ENCODE assay signal across 25 cellular contexts in the genomic region with DNA sequence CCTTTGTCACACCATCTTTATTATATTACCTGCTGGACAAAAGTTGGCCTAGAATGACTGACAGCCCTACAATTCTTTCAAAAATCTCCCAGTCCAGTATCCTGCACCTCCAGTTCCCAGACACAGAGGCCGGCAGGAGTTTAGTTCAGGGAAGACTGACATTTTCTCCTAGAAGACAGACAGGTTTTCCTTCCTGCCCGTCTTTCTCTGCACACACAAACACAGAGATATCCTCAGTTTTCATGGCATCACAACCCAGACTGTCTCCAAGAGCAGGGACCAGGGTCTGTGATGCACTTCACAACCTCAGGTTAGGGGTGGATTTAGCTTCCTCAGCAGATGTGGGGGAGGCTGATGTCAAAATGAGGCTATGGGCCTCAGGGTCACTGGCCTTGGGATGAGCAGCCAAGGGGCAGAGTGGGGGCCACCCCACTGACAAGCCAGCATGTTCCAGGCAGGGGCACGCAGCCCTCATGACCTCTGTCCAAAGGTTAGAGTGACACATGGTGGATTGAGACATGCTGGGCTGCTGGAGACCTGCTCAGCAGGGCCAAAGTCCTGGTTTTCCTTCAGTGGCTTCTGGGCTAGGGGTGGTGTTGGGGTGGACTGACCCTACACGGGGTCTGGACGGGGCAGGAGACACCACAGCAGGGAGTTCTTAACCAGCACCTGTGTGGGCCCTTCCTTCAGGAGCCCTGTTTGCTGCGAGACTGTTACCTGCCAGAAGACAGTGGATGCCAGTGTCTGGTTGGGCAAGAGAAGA.
DNase-seq lines count a peak whose midpoint lies in the region; ATAC-seq and TF ChIP-seq lines count a peak whose summit lies in the region.
"Had no signal": no experiment of that assay in that cellular context is flagged by ENCODE, and none has a peak within 500 bp of the region (broad histone marks: within the 10 kb centered on the region; RNA-seq: fewer than 3 reads in every experiment).

No MANE protein-coding gene starts in this region.

- H2BK15ac ChIP-seq in IMR-90 (ENCODE audit: low read depth, low read length): peak overlapping the region; percentile 4; the same call in 1 of the 3 replicates

- no peak for TF ChIP-seq RAD21 in IMR-90 (IDR thresholded peaks at IDR 0.05; ENCODE audit: low read length)

- no peak overlapping the region for H2BK5ac ChIP-seq in IMR-90 (ENCODE audit: low read depth, low read length, poor library complexity, severe bottlenecking)

- H2AK5ac ChIP-seq in IMR-90 (ENCODE audit: low read depth, low read length): peak overlapping the region; percentile 63

- H3K4me1 ChIP-seq in IMR-90 (ENCODE audit: control insufficient read depth, insufficient read depth, low read length) (peaks cover 10% of the 10 kb centered on the region), hepatocyte (ENCODE audit: insufficient read depth) (peaks cover 12% of the 10 kb centered on the region), upper lobe of right lung (no peaks in the 10 kb centered on the region)
- no peaks in the 10 kb centered on the region for H3K4me1 ChIP-seq in naive thymus-derived CD4-positive, alpha-beta T cell (ENCODE audit: control insufficient read depth in 2 of 2, insufficient read depth in 2 of 2, low read length in 2 of 2)
- H3K4me1 ChIP-seq: gastroesophageal sphincter, transverse colon had no signal

- H3K79me1 ChIP-seq in IMR-90 (ENCODE audit: low read depth in 1 of 2, low read length in 2 of 2): peaks cover 0 to under 1% of the 10 kb centered on the region in 2 experiments; a peak in 1 of 4 replicates

- dilution Hi-C loops in IMR-90 (cut with HindIII; ENCODE audit: low sequenced_read_pairs, unreplicated experiment): no loop called here

- H3K36me3 ChIP-seq in IMR-90 (ENCODE audit: control insufficient read depth, insufficient read depth, low read length) (no peaks in the 10 kb centered on the region), hepatocyte (replicated peaks; ENCODE audit: insufficient read depth, low read depth) (no peaks in the 10 kb centered on the region), upper lobe of right lung (no peaks in the 10 kb centered on the region)
- H3K36me3 ChIP-seq in naive thymus-derived CD4-positive, alpha-beta T cell (ENCODE audit: control insufficient read depth in 2 of 3, insufficient read depth in 3 of 3, low read length in 3 of 3): no peaks in the 10 kb centered on the region
- H3K36me3 ChIP-seq: neural progenitor cell had no signal

- H2AFZ ChIP-seq in IMR-90 (replicated peaks; ENCODE audit: low read length, poor library complexity): no peak overlapping the region
- no peak overlapping the region for H2AFZ ChIP-seq in hepatocyte
- H2AFZ ChIP-seq: neural progenitor cell had no signal

- H2AK9ac ChIP-seq in IMR-90 (replicated peaks; ENCODE audit: low read depth, low read length, poor library complexity): peak overlapping the region; percentile 90

- no peak for TF ChIP-seq CTCF in GM13976 (IDR thresholded peaks at IDR 0.05; ENCODE audit: borderline replicate concordance, control extremely low read depth, extremely low read depth, insufficient read depth, missing control alignments)
- no peak for TF ChIP-seq CTCF in IMR-90 (conservative IDR thresholded peaks at IDR 0.05; ENCODE audit: low read depth, low read length)
- TF ChIP-seq CTCF in hepatocyte (IDR thresholded peaks at IDR 0.05; ENCODE audit: poor library complexity): no peak
- no peak for TF ChIP-seq CTCF in upper lobe of right lung (IDR thresholded peaks at IDR 0.05)

- H3K23ac ChIP-seq in IMR-90 (ENCODE audit: low read depth, low read length): 0 out of 2 replicates have a peak overlapping the region, but pooled peaks have one; percentile 4

- peaks cover 11% of the 10 kb centered on the region for H3K9me1 ChIP-seq in IMR-90 (ENCODE audit: insufficient read depth, low read length)

- in situ Hi-C loops in GM13976 (cut with MboI; ENCODE audit: low sequenced_read_pairs, unreplicated experiment): no loop called here
- in situ Hi-C loops in IMR-90 (cut with MboI; ENCODE audit: low sequenced_read_pairs): no loop called here
- in situ Hi-C loops in G401 (cut with HindIII; ENCODE audit: low sequenced_read_pairs): no loop called here

- no TSS peak for BruUV-seq in IMR-90 (replicated peaks; lab: Mats Ljungman, UMichigan)

- H3K56ac ChIP-seq in IMR-90 (ENCODE audit: extremely low read depth, insufficient read depth, low read length): no peak overlapping the region

- H3K4me2 ChIP-seq in IMR-90 (ENCODE audit: low read depth, low read length) (no peak overlapping the region), hepatocyte (no peak overlapping the region)
- H3K4me2 ChIP-seq: neural progenitor cell had no signal

- H3K27me3 ChIP-seq in IMR-90 (ENCODE audit: control insufficient read depth, insufficient read depth, low read length) (no peaks in the 10 kb centered on the region), hepatocyte (no peaks in the 10 kb centered on the region), upper lobe of right lung (no peaks in the 10 kb centered on the region)
- no peaks in the 10 kb centered on the region for H3K27me3 ChIP-seq in naive thymus-derived CD4-positive, alpha-beta T cell (ENCODE audit: control insufficient read depth in 2 of 2, insufficient read depth in 2 of 2, low read length in 2 of 2)
- H3K27me3 ChIP-seq: gastroesophageal sphincter, transverse colon had no signal

- no peak overlapping the region for H2BK20ac ChIP-seq in IMR-90 (ENCODE audit: low read depth, low read length)

- CTCF ChIA-PET in IMR-90 (lab: Yijun Ruan, JAX): no interaction called here
- CTCF ChIA-PET in naive thymus-derived CD4-positive, alpha-beta T cell (lab: Charles Lee): interaction anchor here (0.6 kb wide), 1 partner anchor 9 kb away, joined by 4 read pairs; no protein-coding TSS in a partner anchor

- no peak overlapping the region for H3K27ac ChIP-seq in IMR-90 (ENCODE audit: insufficient read depth, low read length)
- peak overlapping the region; percentile 73 for H3K27ac ChIP-seq in hepatocyte
- H3K27ac ChIP-seq in naive thymus-derived CD4-positive, alpha-beta T cell (ENCODE audit: low read depth, low read length): no peak overlapping the region
- H3K27ac ChIP-seq in upper lobe of right lung: no peak overlapping the region
- H3K27ac ChIP-seq: gastroesophageal sphincter, neural progenitor cell, transverse colon, VCaP had no signal

- no peaks in the 10 kb centered on the region for H3K27me3 Mint-ChIP-seq in naive thymus-derived CD4-positive, alpha-beta T cell
- H3K27me3 Mint-ChIP-seq: activated CD4-positive, alpha-beta T cell treated with anti-CD3 and anti-CD28 coated beads, Interleukin-2, amount 10 ng/mL, durations not matched to agents 24 days and 14 days; activated T-cell treated with anti-CD3 and anti-CD28 coated beads, Interleukin-2, amount 50 U/mL, for 24 hours; central memory CD8-positive, alpha-beta T cell; memory B cell had no signal

- H3K4me3 ChIP-seq in IMR-90 (ENCODE audit: insufficient read depth, low read depth, low read length) (no peak overlapping the region), hepatocyte (no peak overlapping the region), upper lobe of right lung (no peak overlapping the region)
- H3K4me3 ChIP-seq in naive thymus-derived CD4-positive, alpha-beta T cell (ENCODE audit: low read length): no peak overlapping the region
- H3K4me3 ChIP-seq: gastroesophageal sphincter, neural progenitor cell, transverse colon had no signal

- H3K9ac ChIP-seq in IMR-90 (ENCODE audit: low read depth, low read length): no peak overlapping the region
- H3K9ac ChIP-seq: neural progenitor cell had no signal

- 0 out of 2 replicates have a peak overlapping the region, but pooled peaks have one; percentile 4 for H3K14ac ChIP-seq in IMR-90 (replicated peaks; ENCODE audit: low read depth, low read length)

- ATAC-seq in IMR-90 (ENCODE audit: low read depth) (no peak), upper lobe of right lung (no peak), HG02571 (IDR thresholded peaks at IDR 0.05; ENCODE audit: unreplicated experiment) (no peak), HG03378 (IDR thresholded peaks at IDR 0.05; ENCODE audit: unreplicated experiment) (no peak)
- ATAC-seq in naive thymus-derived CD4-positive, alpha-beta T cell: peak; percentile 10
- ATAC-seq: gastroesophageal sphincter, left colon had no signal

- no peaks in the 10 kb centered on the region for H3K9me2 ChIP-seq in hepatocyte (replicated peaks; ENCODE audit: insufficient read depth)

- no peak for TF ChIP-seq POLR2A in IMR-90 (IDR thresholded peaks at IDR 0.05; ENCODE audit: low read depth, low read length)

- H3K4ac ChIP-seq in IMR-90 (ENCODE audit: low read depth, low read length): no peak overlapping the region

- H4K8ac ChIP-seq in IMR-90 (ENCODE audit: low read depth in 2 of 2, low read length in 2 of 2): no peak overlapping the region

- no peak overlapping the region for H3K27ac Mint-ChIP-seq in naive thymus-derived CD4-positive, alpha-beta T cell
- H3K27ac Mint-ChIP-seq: activated CD4-positive, alpha-beta T cell treated with anti-CD3 and anti-CD28 coated beads, Interleukin-2, amount 10 ng/mL, durations not matched to agents 24 days and 14 days; activated T-cell treated with anti-CD3 and anti-CD28 coated beads, Interleukin-2, amount 50 U/mL, for 24 hours; memory B cell; neural progenitor cell had no signal

- peaks cover 0 to under 1% (median 0%) of the 10 kb centered on the region in 5 donors for H3K36me3 Mint-ChIP-seq in naive thymus-derived CD4-positive, alpha-beta T cell
- H3K36me3 Mint-ChIP-seq: memory B cell, neural progenitor cell had no signal

- WGBS in IMR-90 (ENCODE audit: extremely low coverage in 2 of 2, insufficient read length in 1 of 2), 2 experiments: no CpG with 5 or more reads among the region's 6 CpGs
- WGBS in hepatocyte (ENCODE audit: low lambda C conversion rate, missing lambda C conversion rate): 89% methylated on average over 6 of the region's 6 CpGs

- H4K5ac ChIP-seq in IMR-90 (ENCODE audit: low read depth, low read length): no peak overlapping the region

- no peaks in the 10 kb centered on the region for H4K20me1 ChIP-seq in IMR-90 (ENCODE audit: insufficient read depth, low read length)
- no peaks in the 10 kb centered on the region for H4K20me1 ChIP-seq in hepatocyte (ENCODE audit: insufficient read depth, poor library complexity, severe bottlenecking)

- H2BK120ac ChIP-seq in IMR-90 (ENCODE audit: low read depth, low read length): peak overlapping the region; percentile 56; the same call in 1 of the 2 replicates

- peak; percentile 4 for DNase-seq in GM13976 (ENCODE audit: low spot score)
- DNase-seq in IMR-90: no peak
- peak; percentile 47 for DNase-seq in hepatocyte (ENCODE audit: low spot score)
- peak in 1 of 9 donors; percentile 6 for DNase-seq in naive thymus-derived CD4-positive, alpha-beta T cell
- DNase-seq in upper lobe of right lung: no peak
- no peak for DNase-seq in G401 (ENCODE audit: low spot score)
- DNase-seq: activated CD4-positive, alpha-beta T cell treated with anti-CD3 and anti-CD28 coated beads, Interleukin-2, amount 10 ng/mL, durations not matched to agents 24 days and 14 days; activated naive CD4-positive, alpha-beta T cell treated with Interleukin-2 at 50 U/mL for 16 hours; activated T-cell treated with anti-CD3 and anti-CD28 coated beads, Interleukin-2, amount 50 U/mL, for 24 hours; KG1; left colon; NCI-H1092 treated with DMSO at 0.1 percent for 48 hours; NCI-H1694 treated with DMSO at 0.1 percent for 48 hours; NCI-H510A treated with DMSO at 0.1 percent for 48 hours; RPMI8226; stimulated activated CD4-positive, alpha-beta T cell treated with anti-CD3 and anti-CD28 coated beads, Interleukin-15, amount 100 ng/mL, for 24 hours; stimulated activated CD4-positive, alpha-beta T cell treated with anti-CD3 and anti-CD28 coated beads, Interleukin-4, amount 100 ng/mL, for 4 hours; transverse colon had no signal

- H3K79me2 ChIP-seq in hepatocyte: no peaks in the 10 kb centered on the region

- H3K18ac ChIP-seq in IMR-90 (ENCODE audit: low read depth, low read length): no peak overlapping the region

- POLR2A ChIA-PET in IMR-90 (lab: Charles Lee; ENCODE audit: unreplicated experiment): no interaction called here
- POLR2A ChIA-PET in naive thymus-derived CD4-positive, alpha-beta T cell (lab: Charles Lee): no interaction called here

- intact Hi-C loops in IMR-90 (cut with micrococcal nuclease) (no loop called here), upper lobe of right lung (cut with DNase I) (no loop called here)
- intact Hi-C loops in naive thymus-derived CD4-positive, alpha-beta T cell (cut with micrococcal nuclease): no loop called here

- H4K91ac ChIP-seq in IMR-90 (ENCODE audit: insufficient read depth, low read depth, low read length): no peak overlapping the region

- H3K9me3 Mint-ChIP-seq in naive thymus-derived CD4-positive, alpha-beta T cell: no peaks in the 10 kb centered on the region
- H3K9me3 Mint-ChIP-seq: activated CD4-positive, alpha-beta T cell treated with anti-CD3 and anti-CD28 coated beads, Interleukin-2, amount 10 ng/mL, durations not matched to agents 24 days and 14 days; activated T-cell treated with anti-CD3 and anti-CD28 coated beads, Interleukin-2, amount 50 U/mL, for 24 hours; central memory CD8-positive, alpha-beta T cell; memory B cell; neural progenitor cell had no signal

- H3K9me3 ChIP-seq in IMR-90 (ENCODE audit: control insufficient read depth, insufficient read depth, low read length) (no peaks in the 10 kb centered on the region), hepatocyte (ENCODE audit: low read depth) (no peaks in the 10 kb centered on the region), upper lobe of right lung (no peaks in the 10 kb centered on the region)
- H3K9me3 ChIP-seq in naive thymus-derived CD4-positive, alpha-beta T cell (ENCODE audit: control insufficient read depth in 2 of 3, low read length in 3 of 3): no peaks in the 10 kb centered on the region
- H3K9me3 ChIP-seq: gastroesophageal sphincter, transverse colon had no signal

- no peak overlapping the region for H3K4me3 Mint-ChIP-seq in naive thymus-derived CD4-positive, alpha-beta T cell
- H3K4me3 Mint-ChIP-seq: activated CD4-positive, alpha-beta T cell treated with anti-CD3 and anti-CD28 coated beads, Interleukin-2, amount 10 ng/mL, durations not matched to agents 24 days and 14 days; activated T-cell treated with anti-CD3 and anti-CD28 coated beads, Interleukin-2, amount 50 U/mL, for 24 hours; central memory CD8-positive, alpha-beta T cell; memory B cell; neural progenitor cell had no signal

- H3K4me1 Mint-ChIP-seq in naive thymus-derived CD4-positive, alpha-beta T cell: no peaks in the 10 kb centered on the region
- H3K4me1 Mint-ChIP-seq: activated CD4-positive, alpha-beta T cell treated with anti-CD3 and anti-CD28 coated beads, Interleukin-2, amount 10 ng/mL, durations not matched to agents 24 days and 14 days; central memory CD8-positive, alpha-beta T cell; memory B cell had no signal

Comparison
In these comparisons a context has a peak if more than half of its experiments do, and no peak if none do; other contexts are left out.
1. DNase-seq: peak in GM13976 (single experiment) and hepatocyte (single experiment); none in IMR-90 (single experiment), upper lobe of right lung (single experiment) and G401 (single experiment).